ENCODE assay signal across 1 cellular context in the genomic region with DNA sequence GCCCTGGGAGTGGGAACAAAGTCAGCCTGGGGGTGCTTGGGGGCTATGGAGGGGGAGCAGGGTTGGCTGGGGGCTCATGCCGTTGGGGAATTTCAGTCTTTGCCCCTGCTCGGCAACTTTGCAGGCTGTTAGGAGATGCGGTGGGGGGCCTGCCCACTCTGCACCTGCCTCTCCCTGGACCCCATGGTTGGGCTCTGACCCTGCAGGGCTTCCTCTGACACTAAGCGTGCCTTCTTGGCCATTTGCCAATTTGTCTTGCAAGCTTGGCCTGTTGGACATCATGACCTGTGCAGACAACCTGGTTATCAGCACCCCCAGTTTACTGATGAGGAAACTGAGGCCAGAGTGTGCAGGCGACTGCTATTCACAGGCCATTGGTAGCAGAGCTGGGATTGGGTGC.
TF ChIP-seq lines count a peak whose summit lies in the region.

No MANE protein-coding gene starts in this region.

TF ChIP-seq in K562, 482 proteins besides CTCF, POLR2A, EP300 and RAD21 (continued from another document):
- TF ChIP-seq, protein P1, sequence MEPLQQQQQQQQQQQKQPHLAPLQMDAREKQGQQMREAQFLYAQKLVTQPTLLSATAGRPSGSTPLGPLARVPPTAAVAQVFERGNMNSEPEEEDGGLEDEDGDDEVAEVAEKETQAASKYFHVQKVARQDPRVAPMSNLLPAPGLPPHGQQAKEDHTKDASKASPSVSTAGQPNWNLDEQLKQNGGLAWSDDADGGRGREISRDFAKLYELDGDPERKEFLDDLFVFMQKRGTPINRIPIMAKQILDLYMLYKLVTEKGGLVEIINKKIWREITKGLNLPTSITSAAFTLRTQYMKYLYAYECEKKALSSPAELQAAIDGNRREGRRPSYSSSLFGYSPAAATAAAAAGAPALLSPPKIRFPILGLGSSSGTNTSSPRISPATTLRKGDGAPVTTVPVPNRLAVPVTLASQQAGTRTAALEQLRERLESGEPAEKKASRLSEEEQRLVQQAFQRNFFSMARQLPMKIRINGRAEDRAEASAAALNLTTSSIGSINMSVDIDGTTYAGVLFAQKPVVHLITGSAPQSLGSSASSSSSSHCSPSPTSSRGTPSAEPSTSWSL (CRISPR knock-in tag; IDR thresholded peaks at IDR 0.05; ENCODE audit: borderline replicate concordance) = no peak
- TF ChIP-seq GABPB1 (CRISPR knock-in tag; IDR thresholded peaks at IDR 0.05) = no peak
- no peak for TF ChIP-seq SRSF7 (optimal IDR thresholded peaks at IDR 0.05; ENCODE audit: low read depth, low read length)
- TF ChIP-seq, protein P2, sequence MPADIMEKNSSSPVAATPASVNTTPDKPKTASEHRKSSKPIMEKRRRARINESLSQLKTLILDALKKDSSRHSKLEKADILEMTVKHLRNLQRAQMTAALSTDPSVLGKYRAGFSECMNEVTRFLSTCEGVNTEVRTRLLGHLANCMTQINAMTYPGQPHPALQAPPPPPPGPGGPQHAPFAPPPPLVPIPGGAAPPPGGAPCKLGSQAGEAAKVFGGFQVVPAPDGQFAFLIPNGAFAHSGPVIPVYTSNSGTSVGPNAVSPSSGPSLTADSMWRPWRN (IDR thresholded peaks at IDR 0.05; ENCODE audit: low read depth) = no peak
- TF ChIP-seq BRD4 (IDR thresholded peaks at IDR 0.05) = no peak
- TF ChIP-seq, protein P3, sequence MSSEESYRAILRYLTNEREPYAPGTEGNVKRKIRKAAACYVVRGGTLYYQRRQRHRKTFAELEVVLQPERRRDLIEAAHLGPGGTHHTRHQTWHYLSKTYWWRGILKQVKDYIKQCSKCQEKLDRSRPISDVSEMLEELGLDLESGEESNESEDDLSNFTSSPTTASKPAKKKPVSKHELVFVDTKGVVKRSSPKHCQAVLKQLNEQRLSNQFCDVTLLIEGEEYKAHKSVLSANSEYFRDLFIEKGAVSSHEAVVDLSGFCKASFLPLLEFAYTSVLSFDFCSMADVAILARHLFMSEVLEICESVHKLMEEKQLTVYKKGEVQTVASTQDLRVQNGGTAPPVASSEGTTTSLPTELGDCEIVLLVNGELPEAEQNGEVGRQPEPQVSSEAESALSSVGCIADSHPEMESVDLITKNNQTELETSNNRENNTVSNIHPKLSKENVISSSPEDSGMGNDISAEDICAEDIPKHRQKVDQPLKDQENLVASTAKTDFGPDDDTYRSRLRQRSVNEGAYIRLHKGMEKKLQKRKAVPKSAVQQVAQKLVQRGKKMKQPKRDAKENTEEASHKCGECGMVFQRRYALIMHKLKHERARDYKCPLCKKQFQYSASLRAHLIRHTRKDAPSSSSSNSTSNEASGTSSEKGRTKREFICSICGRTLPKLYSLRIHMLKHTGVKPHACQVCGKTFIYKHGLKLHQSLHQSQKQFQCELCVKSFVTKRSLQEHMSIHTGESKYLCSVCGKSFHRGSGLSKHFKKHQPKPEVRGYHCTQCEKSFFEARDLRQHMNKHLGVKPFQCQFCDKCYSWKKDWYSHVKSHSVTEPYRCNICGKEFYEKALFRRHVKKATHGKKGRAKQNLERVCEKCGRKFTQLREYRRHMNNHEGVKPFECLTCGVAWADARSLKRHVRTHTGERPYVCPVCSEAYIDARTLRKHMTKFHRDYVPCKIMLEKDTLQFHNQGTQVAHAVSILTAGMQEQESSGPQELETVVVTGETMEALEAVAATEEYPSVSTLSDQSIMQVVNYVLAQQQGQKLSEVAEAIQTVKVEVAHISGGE (CRISPR knock-in tag; IDR thresholded peaks at IDR 0.05) = no peak
- TF ChIP-seq, protein P4, sequence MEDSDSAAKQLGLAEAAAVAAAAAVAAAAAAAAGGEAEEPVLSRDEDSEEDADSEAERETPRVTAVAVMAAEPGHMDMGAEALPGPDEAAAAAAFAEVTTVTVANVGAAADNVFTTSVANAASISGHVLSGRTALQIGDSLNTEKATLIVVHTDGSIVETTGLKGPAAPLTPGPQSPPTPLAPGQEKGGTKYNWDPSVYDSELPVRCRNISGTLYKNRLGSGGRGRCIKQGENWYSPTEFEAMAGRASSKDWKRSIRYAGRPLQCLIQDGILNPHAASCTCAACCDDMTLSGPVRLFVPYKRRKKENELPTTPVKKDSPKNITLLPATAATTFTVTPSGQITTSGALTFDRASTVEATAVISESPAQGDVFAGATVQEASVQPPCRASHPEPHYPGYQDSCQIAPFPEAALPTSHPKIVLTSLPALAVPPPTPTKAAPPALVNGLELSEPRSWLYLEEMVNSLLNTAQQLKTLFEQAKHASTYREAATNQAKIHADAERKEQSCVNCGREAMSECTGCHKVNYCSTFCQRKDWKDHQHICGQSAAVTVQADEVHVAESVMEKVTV (CRISPR knock-in tag; IDR thresholded peaks at IDR 0.05) = no peak
- TF ChIP-seq RBM25 (IDR thresholded peaks at IDR 0.05; ENCODE audit: low read depth, low read length, severe bottlenecking) = peak; percentile 31
- TF ChIP-seq NCOA6 (IDR thresholded peaks at IDR 0.05) = no peak
- TF ChIP-seq ZNF121 (CRISPR knock-in tag; conservative IDR thresholded peaks at IDR 0.05) = peak; percentile 99
- no peak for TF ChIP-seq ZFX (CRISPR knock-in tag; IDR thresholded peaks at IDR 0.05)
- peak; percentile 72 for TF ChIP-seq NFIX (CRISPR knock-in tag; IDR thresholded peaks at IDR 0.05; ENCODE audit: low read depth)
- TF ChIP-seq KLF6 (CRISPR knock-in tag; IDR thresholded peaks at IDR 0.05; ENCODE audit: borderline replicate concordance) = no peak
- no peak for TF ChIP-seq HNRNPUL1 (IDR thresholded peaks at IDR 0.05; ENCODE audit: low read length)
- no peak for TF ChIP-seq NFYB (IDR thresholded peaks at IDR 0.05; ENCODE audit: extremely low read depth, insufficient read length)
- TF ChIP-seq PYGO2 (tag; IDR thresholded peaks at IDR 0.05) = no peak
- TF ChIP-seq LARP7 (IDR thresholded peaks at IDR 0.05) = no peak
- no peak for TF ChIP-seq LEF1 (IDR thresholded peaks at IDR 0.05)
- TF ChIP-seq, protein P5, sequence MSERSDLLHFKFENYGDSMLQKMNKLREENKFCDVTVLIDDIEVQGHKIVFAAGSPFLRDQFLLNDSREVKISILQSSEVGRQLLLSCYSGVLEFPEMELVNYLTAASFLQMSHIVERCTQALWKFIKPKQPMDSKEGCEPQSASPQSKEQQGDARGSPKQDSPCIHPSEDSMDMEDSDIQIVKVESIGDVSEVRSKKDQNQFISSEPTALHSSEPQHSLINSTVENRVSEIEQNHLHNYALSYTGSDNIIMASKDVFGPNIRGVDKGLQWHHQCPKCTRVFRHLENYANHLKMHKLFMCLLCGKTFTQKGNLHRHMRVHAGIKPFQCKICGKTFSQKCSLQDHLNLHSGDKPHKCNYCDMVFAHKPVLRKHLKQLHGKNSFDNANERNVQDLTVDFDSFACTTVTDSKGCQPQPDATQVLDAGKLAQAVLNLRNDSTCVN (CRISPR knock-in tag; IDR thresholded peaks at IDR 0.05) = no peak
- no peak for TF ChIP-seq FOS (IDR thresholded peaks at IDR 0.05; ENCODE audit: extremely low read depth, insufficient read length)
- TF ChIP-seq POLR2G (IDR thresholded peaks at IDR 0.05; ENCODE audit: low read depth, low read length) = 0 out of 2 replicates have a peak, but pooled peaks have one; percentile 7
- TF ChIP-seq, protein P6, sequence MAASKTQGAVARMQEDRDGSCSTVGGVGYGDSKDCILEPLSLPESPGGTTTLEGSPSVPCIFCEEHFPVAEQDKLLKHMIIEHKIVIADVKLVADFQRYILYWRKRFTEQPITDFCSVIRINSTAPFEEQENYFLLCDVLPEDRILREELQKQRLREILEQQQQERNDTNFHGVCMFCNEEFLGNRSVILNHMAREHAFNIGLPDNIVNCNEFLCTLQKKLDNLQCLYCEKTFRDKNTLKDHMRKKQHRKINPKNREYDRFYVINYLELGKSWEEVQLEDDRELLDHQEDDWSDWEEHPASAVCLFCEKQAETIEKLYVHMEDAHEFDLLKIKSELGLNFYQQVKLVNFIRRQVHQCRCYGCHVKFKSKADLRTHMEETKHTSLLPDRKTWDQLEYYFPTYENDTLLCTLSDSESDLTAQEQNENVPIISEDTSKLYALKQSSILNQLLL (CRISPR knock-in tag; IDR thresholded peaks at IDR 0.05; ENCODE audit: borderline replicate concordance) = no peak
- TF ChIP-seq SP1 (CRISPR knock-in tag; IDR thresholded peaks at IDR 0.05) = no peak
- TF ChIP-seq TAF1 (IDR thresholded peaks at IDR 0.05; ENCODE audit: control insufficient read depth, extremely low read depth, insufficient read depth, low read length, severe bottlenecking) = no peak
- TF ChIP-seq, protein P7, sequence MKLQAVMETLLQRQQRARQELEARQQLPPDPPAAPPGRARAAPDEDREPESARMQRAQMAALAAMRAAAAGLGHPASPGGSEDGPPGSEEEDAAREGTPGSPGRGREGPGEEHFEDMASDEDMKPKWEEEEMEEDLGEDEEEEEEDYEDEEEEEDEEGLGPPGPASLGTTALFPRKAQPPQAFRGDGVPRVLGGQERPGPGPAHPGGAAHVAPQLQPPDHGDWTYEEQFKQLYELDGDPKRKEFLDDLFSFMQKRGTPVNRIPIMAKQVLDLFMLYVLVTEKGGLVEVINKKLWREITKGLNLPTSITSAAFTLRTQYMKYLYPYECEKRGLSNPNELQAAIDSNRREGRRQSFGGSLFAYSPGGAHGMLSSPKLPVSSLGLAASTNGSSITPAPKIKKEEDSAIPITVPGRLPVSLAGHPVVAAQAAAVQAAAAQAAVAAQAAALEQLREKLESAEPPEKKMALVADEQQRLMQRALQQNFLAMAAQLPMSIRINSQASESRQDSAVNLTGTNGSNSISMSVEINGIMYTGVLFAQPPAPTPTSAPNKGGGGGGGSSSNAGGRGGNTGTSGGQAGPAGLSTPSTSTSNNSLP (IDR thresholded peaks at IDR 0.05; ENCODE audit: borderline replicate concordance, low read depth, low read length) = no peak
- no peak for TF ChIP-seq POLR3G (IDR thresholded peaks at IDR 0.05; ENCODE audit: extremely low read depth, insufficient read length, insufficient replicate concordance)
- TF ChIP-seq ZEB2 (IDR thresholded peaks at IDR 0.05) = peak; percentile 34; the same call in 1 of the 2 replicates
- TF ChIP-seq FOXJ2 (tag; IDR thresholded peaks at IDR 0.05) = no peak
- no peak for TF ChIP-seq ETV5 (CRISPR knock-in tag; IDR thresholded peaks at IDR 0.05; ENCODE audit: low read depth)
- no peak for TF ChIP-seq SMAD4 (CRISPR knock-in tag; conservative IDR thresholded peaks at IDR 0.05)
- no peak for TF ChIP-seq ZNF146 (CRISPR knock-in tag; IDR thresholded peaks at IDR 0.05; ENCODE audit: unreplicated experiment)
- no peak for TF ChIP-seq CREB1 (IDR thresholded peaks at IDR 0.05)
- no peak for TF ChIP-seq CREB1 (CRISPR knock-in tag; IDR thresholded peaks at IDR 0.05)
- TF ChIP-seq, protein P8, sequence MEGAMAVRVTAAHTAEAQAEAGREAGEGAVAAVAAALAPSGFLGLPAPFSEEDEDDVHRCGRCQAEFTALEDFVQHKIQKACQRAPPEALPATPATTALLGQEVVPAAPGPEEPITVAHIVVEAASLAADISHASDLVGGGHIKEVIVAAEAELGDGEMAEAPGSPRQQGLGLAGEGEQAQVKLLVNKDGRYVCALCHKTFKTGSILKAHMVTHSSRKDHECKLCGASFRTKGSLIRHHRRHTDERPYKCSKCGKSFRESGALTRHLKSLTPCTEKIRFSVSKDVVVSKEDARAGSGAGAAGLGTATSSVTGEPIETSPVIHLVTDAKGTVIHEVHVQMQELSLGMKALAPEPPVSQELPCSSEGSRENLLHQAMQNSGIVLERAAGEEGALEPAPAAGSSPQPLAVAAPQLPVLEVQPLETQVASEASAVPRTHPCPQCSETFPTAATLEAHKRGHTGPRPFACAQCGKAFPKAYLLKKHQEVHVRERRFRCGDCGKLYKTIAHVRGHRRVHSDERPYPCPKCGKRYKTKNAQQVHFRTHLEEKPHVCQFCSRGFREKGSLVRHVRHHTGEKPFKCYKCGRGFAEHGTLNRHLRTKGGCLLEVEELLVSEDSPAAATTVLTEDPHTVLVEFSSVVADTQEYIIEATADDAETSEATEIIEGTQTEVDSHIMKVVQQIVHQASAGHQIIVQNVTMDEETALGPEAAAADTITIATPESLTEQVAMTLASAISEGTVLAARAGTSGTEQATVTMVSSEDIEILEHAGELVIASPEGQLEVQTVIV (CRISPR knock-in tag; IDR thresholded peaks at IDR 0.05; ENCODE audit: borderline replicate concordance) = no peak
